Comparison of ENCODE assay signal across 1 cellular context in the genomic region with DNA sequence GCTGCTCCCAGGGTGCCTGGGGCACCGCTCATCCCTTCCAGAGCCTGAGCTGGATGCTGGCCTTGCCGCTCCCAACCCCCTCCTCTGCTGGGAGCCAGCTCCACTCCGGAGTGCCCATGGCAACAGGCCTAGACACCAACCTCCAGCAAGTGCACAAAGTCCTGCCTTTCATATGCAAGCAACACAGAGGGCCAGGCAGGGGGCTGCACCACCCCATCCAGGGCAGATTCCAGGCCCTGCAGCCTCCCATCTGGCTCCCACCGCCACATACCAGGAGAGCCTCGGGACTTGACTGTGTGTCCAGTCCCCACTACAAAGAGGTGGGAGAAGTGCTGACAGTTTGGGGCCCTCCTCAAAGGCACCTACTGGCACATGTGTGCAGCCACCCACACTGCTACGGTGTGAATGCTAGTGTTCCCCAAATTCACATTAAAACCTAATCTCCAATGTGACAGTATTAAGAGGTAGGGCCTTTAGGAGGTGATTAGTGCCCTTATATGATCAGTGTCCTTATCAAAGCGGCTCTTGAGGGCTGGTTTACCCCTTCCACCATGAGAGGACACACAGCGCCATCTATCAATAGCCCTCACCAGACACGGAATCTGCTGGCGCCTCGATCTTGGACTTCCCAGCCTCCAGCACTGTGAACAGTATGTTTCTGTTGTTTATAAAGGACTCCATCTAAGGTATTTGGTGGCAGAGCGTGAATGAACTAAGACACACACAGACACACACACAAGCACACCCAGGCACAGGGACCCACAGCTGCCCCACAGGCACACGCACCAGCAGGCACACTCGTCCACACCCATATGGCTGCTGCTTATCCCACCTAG.
TF ChIP-seq lines count a peak whose summit lies in the region.

No MANE protein-coding gene starts in this region.

TF ChIP-seq in endothelial cell of umbilical vein, 7 proteins besides CTCF, POLR2A, EP300 and RAD21:
- TF ChIP-seq MYC (IDR thresholded peaks at IDR 0.05; ENCODE audit: low read depth, low read length) (no peak), GATA2 (IDR thresholded peaks at IDR 0.05; ENCODE audit: insufficient read depth, insufficient read length, low read depth, low read length) (no peak), EZH2 (IDR thresholded peaks at IDR 0.05; ENCODE audit: borderline replicate concordance, low read depth, low read length, severe bottlenecking) (no peak), POLR2AphosphoS5 (IDR thresholded peaks at IDR 0.05; ENCODE audit: insufficient read depth, low read depth, low read length) (no peak), MAX (IDR thresholded peaks at IDR 0.05; ENCODE audit: insufficient read depth, insufficient read length) (no peak), FOS (IDR thresholded peaks at IDR 0.05; ENCODE audit: borderline replicate concordance, insufficient read depth, low read length) (no peak), JUN (IDR thresholded peaks at IDR 0.05; ENCODE audit: borderline replicate concordance, insufficient read depth, insufficient read length, low read depth) (no peak)
